In the genomic region with DNA sequence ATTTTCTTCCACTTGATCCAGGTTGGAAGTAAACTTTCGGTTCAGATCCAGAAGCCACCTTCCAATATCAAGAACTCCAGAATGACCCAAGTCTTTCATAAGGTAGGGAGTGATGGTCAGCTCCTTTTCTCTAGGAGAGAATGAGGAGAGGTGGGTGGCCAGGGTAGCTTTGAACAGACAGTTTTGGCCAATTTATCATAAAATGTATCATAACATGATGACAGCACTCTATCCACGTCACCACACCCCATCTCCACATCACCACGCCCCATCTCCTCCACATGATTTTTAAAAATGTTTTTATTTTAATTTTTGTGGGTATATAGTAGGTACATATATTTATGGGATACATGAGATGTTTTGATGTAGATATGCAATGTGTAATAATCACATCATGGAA, we compare ENCODE assay signal across 7 cellular contexts.
"Had no signal": no experiment of that assay in that cellular context is flagged by ENCODE, and none has a peak within 500 bp of the region (broad histone marks: within the 10 kb centered on the region; RNA-seq: fewer than 3 reads in every experiment).

No MANE protein-coding gene starts in this region.

- FAIRE-seq: G401.6, GM12878, GM12891, GM12892, GM18507 had no signal

- H3K4me3 ChIP-seq: GM12878 had no signal

- ATAC-seq: GM12878 had no signal

- DNase-seq: GDM1, GF-D8 had no signal
